In the genomic region with DNA sequence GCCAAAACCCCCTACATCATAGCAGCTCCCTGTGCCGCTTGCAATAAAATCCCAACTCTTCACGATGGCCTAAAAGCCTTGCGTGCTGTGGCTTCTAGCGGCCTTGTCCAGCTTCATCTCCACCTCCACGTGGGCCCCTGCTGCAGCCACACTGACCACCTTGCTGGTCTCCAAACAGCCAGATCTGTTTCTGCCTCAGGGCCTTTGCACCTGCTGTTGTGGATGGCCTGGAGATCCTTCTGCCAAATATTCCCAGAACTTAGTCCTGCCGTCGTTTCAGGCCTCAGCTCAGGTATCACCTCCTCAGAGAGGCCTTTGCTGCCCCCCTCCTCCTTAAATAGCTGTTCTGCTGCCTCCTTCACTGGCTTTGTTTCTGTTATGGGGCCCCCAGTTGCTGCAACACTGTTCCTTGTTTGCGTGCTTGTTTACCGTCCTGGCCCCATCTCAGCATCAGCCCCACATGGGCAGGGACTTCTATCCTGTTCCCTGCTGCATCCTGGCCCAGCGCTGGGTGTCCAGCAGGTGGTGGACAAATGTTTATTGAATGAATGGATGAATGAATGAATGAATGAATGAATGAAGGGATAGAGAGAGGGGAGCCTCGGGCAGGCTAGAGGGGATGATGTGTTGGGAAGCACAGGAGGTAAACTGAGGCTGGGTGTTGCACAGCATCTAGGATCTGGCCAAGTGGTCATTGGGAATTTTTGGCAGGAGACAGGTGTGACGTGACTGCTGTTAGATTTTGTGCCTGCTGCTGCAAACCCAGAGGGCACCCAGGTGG, we compare ENCODE assay signal across 22 cellular contexts.
"Had no signal": no experiment of that assay in that cellular context is flagged by ENCODE, and none has a peak within 500 bp of the region (broad histone marks: within the 10 kb centered on the region; RNA-seq: fewer than 3 reads in every experiment).

No MANE protein-coding gene starts in this region.

- H3K4me1 Mint-ChIP-seq: memory B cell, natural killer cell had no signal

- DNase-seq: cortex of kidney; effector memory CD8-positive, alpha-beta T cell; heart left ventricle; kidney; natural killer cell; nucleus accumbens; psoas muscle; right cardiac atrium; spleen; stimulated activated naive CD4-positive, alpha-beta T cell; stimulated activated naive CD8-positive, alpha-beta T cell treated with anti-CD3 and anti-CD28 coated beads, Interleukin-15, amount 100 ng/mL, for 72 hours; transverse colon; upper lobe of right lung had no signal

- H3K4me3 ChIP-seq: heart left ventricle, hepatocyte, lung, psoas muscle, skin epidermis, spleen, suprapubic skin, transverse colon, upper lobe of right lung, vagina had no signal

- H3K9me3 Mint-ChIP-seq: effector memory CD8-positive, alpha-beta T cell; memory B cell; natural killer cell; stimulated activated naive CD8-positive, alpha-beta T cell treated with anti-CD3 and anti-CD28 coated beads, Interleukin-15, amount 100 ng/mL, for 72 hours had no signal

- H3K27ac ChIP-seq: heart left ventricle, hepatocyte, psoas muscle, skin epidermis, spleen, suprapubic skin, transverse colon, upper lobe of right lung, vagina had no signal

- H2AFZ ChIP-seq: hepatocyte had no signal

- H3K27ac Mint-ChIP-seq: memory B cell; natural killer cell; stimulated activated naive CD8-positive, alpha-beta T cell treated with anti-CD3 and anti-CD28 coated beads, Interleukin-15, amount 100 ng/mL, for 72 hours had no signal

- H3K4me2 ChIP-seq: hepatocyte had no signal

- H3K36me3 ChIP-seq: heart left ventricle, spleen, transverse colon, upper lobe of right lung, vagina had no signal

- H3K27me3 ChIP-seq: heart left ventricle, hepatocyte, spleen, suprapubic skin, transverse colon, upper lobe of right lung, vagina had no signal

- ATAC-seq: effector memory CD8-positive, alpha-beta T cell; heart left ventricle; left lobe of liver; psoas muscle; right cardiac atrium; stimulated activated naive CD8-positive, alpha-beta T cell treated with anti-CD3 and anti-CD28 coated beads, Interleukin-15, amount 100 ng/mL, for 72 hours; upper lobe of right lung had no signal

- H3K79me2 ChIP-seq: hepatocyte had no signal

- H3K36me3 Mint-ChIP-seq: memory B cell, natural killer cell had no signal

- H3K4me3 Mint-ChIP-seq: effector memory CD8-positive, alpha-beta T cell; memory B cell; natural killer cell; stimulated activated naive CD8-positive, alpha-beta T cell treated with anti-CD3 and anti-CD28 coated beads, Interleukin-15, amount 100 ng/mL, for 72 hours had no signal

- FAIRE-seq: endometrium, frontal cortex, kidney had no signal

- H3K9me3 ChIP-seq: heart left ventricle, psoas muscle, spleen, suprapubic skin, transverse colon, upper lobe of right lung, vagina had no signal

- H3K27me3 Mint-ChIP-seq: stimulated activated naive CD8-positive, alpha-beta T cell treated with anti-CD3 and anti-CD28 coated beads, Interleukin-15, amount 100 ng/mL, for 72 hours had no signal
